Comparison of ENCODE assay signal across 13 cellular contexts in the genomic region with DNA sequence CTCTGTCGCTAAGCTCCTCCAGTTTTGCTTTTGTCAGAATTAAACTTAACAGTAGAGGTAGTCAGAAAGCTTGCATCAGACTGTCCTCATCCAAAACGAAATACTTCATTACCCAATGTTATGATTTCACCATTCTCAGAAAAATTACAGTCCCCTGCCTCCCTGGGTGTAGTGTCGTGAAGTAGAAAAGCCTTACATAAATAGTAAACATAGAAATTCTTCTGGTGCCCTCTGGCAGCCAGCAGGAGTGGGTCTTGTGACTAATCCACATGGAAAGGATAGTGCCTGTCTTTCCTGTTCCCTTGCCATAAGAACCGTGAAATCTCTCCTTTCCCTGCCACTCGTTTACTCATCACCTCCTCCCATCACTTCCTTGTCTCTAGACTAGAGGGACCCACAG.
DNase-seq lines count a peak whose midpoint lies in the region; ATAC-seq and TF ChIP-seq lines count a peak whose summit lies in the region.
"Had no signal": no experiment of that assay in that cellular context is flagged by ENCODE, and none has a peak within 500 bp of the region (broad histone marks: within the 10 kb centered on the region; RNA-seq: fewer than 3 reads in every experiment).

No MANE protein-coding gene starts in this region.

- no peaks in the 10 kb centered on the region for H3K27me3 ChIP-seq in HAP-1 (ENCODE audit: low read depth)

- no peaks in the 10 kb centered on the region for H3K4me1 ChIP-seq in HAP-1
- H3K4me1 ChIP-seq: Caco-2 had no signal

- DNase-seq in AG20443 (ENCODE audit: low spot score) (peak; percentile 69), LHCN-M2 (ENCODE audit: low read depth) (peak; percentile 74), cardiac fibroblast (ENCODE audit: low read depth in 2 of 2) (peak; percentile 83), myocyte (ENCODE audit: low read depth) (peak; percentile 37), NCI-H446 (lab: John Stamatoyannopoulos, UW) (no peak), HAP-1 (ENCODE audit: low spot score in 2 of 2) (no peak)
- DNase-seq: activated CD4-positive, alpha-beta T cell treated with anti-CD3 and anti-CD28 coated beads, Interleukin-2, amount 10 ng/mL, durations not matched to agents 24 days and 14 days; activated naive CD8-positive, alpha-beta T cell treated with anti-CD3 and anti-CD28 coated beads for 36 hours; Caco-2; left colon; NCI-H1092 had no signal

- TF ChIP-seq CTCF in cardiac fibroblast (IDR thresholded peaks at IDR 0.05; ENCODE audit: low read depth, low read length): no peak

- no peaks in the 10 kb centered on the region for H3K9me3 ChIP-seq in HAP-1
- H3K9me3 ChIP-seq: Caco-2 had no signal

- H3K4me3 ChIP-seq in cardiac fibroblast (replicated peaks in 1 of 2; ENCODE audit: low read depth in 2 of 2, low read length in 2 of 2) (no peak overlapping the region), HAP-1 (no peak overlapping the region)

- ATAC-seq in GM21367 (IDR thresholded peaks at IDR 0.05; ENCODE audit: unreplicated experiment) (no peak), HG03469 (IDR thresholded peaks at IDR 0.05; ENCODE audit: unreplicated experiment) (no peak)
- ATAC-seq: left colon had no signal

- in situ Hi-C loops in HAP-1 (cut with MboI; ENCODE audit: low sequenced_read_pairs): no loop called here

- no peaks in the 10 kb centered on the region for H3K36me3 ChIP-seq in HAP-1 (replicated peaks)

Comparison
In these comparisons a context has a peak if more than half of its experiments do, and no peak if none do; other contexts are left out.
1. DNase-seq: peak in AG20443 (single experiment), LHCN-M2 (single experiment), cardiac fibroblast (2 of 2) and myocyte (single experiment); none in NCI-H446 (0 of 2) and HAP-1 (0 of 2).